14 cellular contexts compared by ENCODE assay signal in the genomic region with DNA sequence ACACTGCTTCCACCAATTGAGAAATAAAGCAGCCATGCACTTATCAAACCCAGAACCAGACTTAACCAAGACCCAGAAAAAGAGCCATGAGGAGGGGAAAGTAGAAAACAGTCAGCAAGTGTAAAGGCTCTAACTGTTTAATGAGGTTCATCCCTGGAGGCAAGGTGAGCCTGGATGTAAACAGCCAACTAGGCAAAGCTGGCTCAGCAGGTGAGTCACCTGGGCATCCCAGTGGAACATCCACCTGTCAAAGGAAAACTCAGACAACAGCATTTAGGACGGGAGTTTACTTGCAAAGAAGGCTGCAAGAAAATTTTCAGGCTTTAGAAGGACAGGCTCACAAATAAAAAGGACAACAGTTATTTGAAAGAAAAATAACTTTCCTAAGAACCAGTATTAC.
"Had no signal": no experiment of that assay in that cellular context is flagged by ENCODE, and none has a peak within 500 bp of the region (broad histone marks: within the 10 kb centered on the region; RNA-seq: fewer than 3 reads in every experiment).

No MANE protein-coding gene starts in this region.

- ATAC-seq: left lobe of liver; stimulated activated naive B cell treated with anti-CD40 and anti-IgM and Interleukin-4, amounts not matched to agents 10 μg/mL and 1 μg/mL and 100 μg/mL, for 72 hours had no signal

- H3K27ac ChIP-seq: cardiac muscle cell, esophagus squamous epithelium, thyroid gland had no signal

- H3K9me3 Mint-ChIP-seq: activated naive CD4-positive, alpha-beta T cell treated with anti-CD3 and anti-CD28 coated beads, Interleukin-2, amount 50 U/mL, for 24 hours; stimulated activated naive B cell treated with anti-CD40 and anti-IgM and Interleukin-4, amounts not matched to agents 10 μg/mL and 1 μg/mL and 100 μg/mL, for 72 hours had no signal

- H3K4me1 ChIP-seq: esophagus squamous epithelium, thyroid gland had no signal

- DNase-seq: activated CD4-positive, CD25-positive, alpha-beta regulatory T cell treated with anti-CD3 and anti-CD28 coated beads, Interleukin-2, amount 50 U/mL, for 72 hours; activated CD8-positive, alpha-beta memory T cell treated with anti-CD3 and anti-CD28 coated beads for 24 hours; activated CD8-positive, alpha-beta memory T cell treated with anti-CD3 and anti-CD28 coated beads, Interleukin-2, amount 50 U/mL, for 48 hours; activated effector memory CD4-positive, alpha-beta T cell treated with anti-CD3 and anti-CD28 coated beads, Interleukin-2, amount 50 U/mL, for 16 hours; activated T-cell treated with anti-CD3 and anti-CD28 coated beads, Interleukin-2, amount 50 U/mL, for 48 hours; dermis blood vessel endothelial cell; effector memory CD4-positive, alpha-beta T cell; esophagus squamous epithelium; stimulated activated naive B cell treated with anti-CD40 and anti-IgM and Interleukin-4, amounts not matched to agents 10 μg/mL and 1 μg/mL and 100 μg/mL, for 72 hours; T1000; thyroid gland had no signal

- H3K4me3 Mint-ChIP-seq: activated naive CD4-positive, alpha-beta T cell treated with anti-CD3 and anti-CD28 coated beads, Interleukin-2, amount 50 U/mL, for 24 hours; stimulated activated naive B cell treated with anti-CD40 and anti-IgM and Interleukin-4, amounts not matched to agents 10 μg/mL and 1 μg/mL and 100 μg/mL, for 72 hours had no signal

- H3K27me3 ChIP-seq: cardiac muscle cell, esophagus squamous epithelium, thyroid gland had no signal

- H3K27me3 Mint-ChIP-seq: activated naive CD4-positive, alpha-beta T cell treated with anti-CD3 and anti-CD28 coated beads, Interleukin-2, amount 50 U/mL, for 24 hours; stimulated activated naive B cell treated with anti-CD40 and anti-IgM and Interleukin-4, amounts not matched to agents 10 μg/mL and 1 μg/mL and 100 μg/mL, for 72 hours had no signal

- H3K9me3 ChIP-seq: esophagus squamous epithelium, thyroid gland had no signal

- H3K27ac Mint-ChIP-seq: activated naive CD4-positive, alpha-beta T cell treated with anti-CD3 and anti-CD28 coated beads, Interleukin-2, amount 50 U/mL, for 24 hours; stimulated activated naive B cell treated with anti-CD40 and anti-IgM and Interleukin-4, amounts not matched to agents 10 μg/mL and 1 μg/mL and 100 μg/mL, for 72 hours had no signal

- H3K4me3 ChIP-seq: cardiac muscle cell, esophagus squamous epithelium, thyroid gland had no signal

- H3K4me1 Mint-ChIP-seq: activated naive CD4-positive, alpha-beta T cell treated with anti-CD3 and anti-CD28 coated beads, Interleukin-2, amount 50 U/mL, for 24 hours; stimulated activated naive B cell treated with anti-CD40 and anti-IgM and Interleukin-4, amounts not matched to agents 10 μg/mL and 1 μg/mL and 100 μg/mL, for 72 hours had no signal
